In the genomic region with DNA sequence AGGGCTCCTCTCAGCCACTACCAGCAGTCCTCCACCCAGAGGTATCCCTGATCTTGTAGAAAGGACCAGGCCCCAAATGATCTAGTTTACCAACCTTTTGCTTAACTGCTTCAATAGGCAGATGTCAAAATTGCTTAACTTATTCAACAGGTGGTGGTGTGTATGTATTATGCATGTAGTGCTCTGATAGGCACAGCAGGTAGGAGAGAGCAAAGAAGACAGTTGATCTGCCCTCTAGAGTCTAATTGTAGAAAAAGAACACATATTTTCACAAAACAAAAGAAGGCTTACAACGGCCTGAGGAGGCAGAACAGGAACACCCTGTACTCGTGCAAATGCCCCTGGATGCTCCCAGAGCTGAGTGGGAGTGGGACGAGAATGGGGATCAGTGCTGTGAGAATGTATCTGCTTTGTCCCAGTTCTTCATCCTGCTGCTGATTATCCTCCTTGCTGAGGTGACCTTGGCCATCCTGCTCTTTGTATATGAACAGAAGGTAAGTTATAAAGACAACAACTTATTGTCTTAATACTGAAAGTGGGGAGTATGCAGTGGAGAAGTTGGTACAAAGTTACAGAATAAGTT, we compare ENCODE assay signal across 22 cellular contexts. TPM values are rescaled to one million over a fixed set of nuclear protein-coding genes. Genes with fewer than 3 reads are reported as not detected.
DNase-seq lines count a peak whose midpoint lies in the region; ATAC-seq and TF ChIP-seq lines count a peak whose summit lies in the region.
"Had no signal": no experiment of that assay in that cellular context is flagged by ENCODE, and none has a peak within 500 bp of the region (broad histone marks: within the 10 kb centered on the region; RNA-seq: fewer than 3 reads in every experiment).

No MANE protein-coding gene starts in this region.

- peak overlapping the region; percentile 85 for H3K27ac Mint-ChIP-seq in activated T-cell treated with anti-CD3 and anti-CD28 coated beads, Interleukin-2, amount 50 U/mL, for 72 hours
- H3K27ac Mint-ChIP-seq in activated T-helper 2 cell treated with anti-CD3 and anti-CD28 coated beads, Interferon-gamma antibody, Interleukin-2, Interleukin-4, amounts not matched to agents 10 μg/mL and 5 μg/mL and 100 μg/mL, durations not matched to agents 14 hours and 24 hours and 36 hours, result peak overlapping the region; percentile 5
- H3K27ac Mint-ChIP-seq in stimulated activated memory B cell treated with anti-CD40 and anti-IgM and Interleukin-4, amounts not matched to agents 10 μg/mL and 1 μg/mL and 100 μg/mL, for 72 hours, result peak overlapping the region; percentile 66
- H3K27ac Mint-ChIP-seq: dendritic cell treated with granulocyte-macrophage colony-stimulating factor and Interleukin-4, amounts not matched to agents 40 ng/mL and 50 ng/mL, for 4 days; GM23338 had no signal

- H3K4me1 Mint-ChIP-seq in activated T-cell treated with anti-CD3 and anti-CD28 coated beads, Interleukin-2, amount 50 U/mL, for 72 hours (ENCODE audit: low read depth), result peaks cover 92% of the 10 kb centered on the region
- H3K4me1 Mint-ChIP-seq in activated T-helper 2 cell treated with anti-CD3 and anti-CD28 coated beads, Interferon-gamma antibody, Interleukin-2, Interleukin-4, amounts not matched to agents 10 μg/mL and 5 μg/mL and 100 μg/mL, durations not matched to agents 14 hours and 24 hours and 36 hours (ENCODE audit: low read depth), result peaks cover 84% of the 10 kb centered on the region
- H3K4me1 Mint-ChIP-seq in stimulated activated memory B cell treated with anti-CD40 and anti-IgM and Interleukin-4, amounts not matched to agents 10 μg/mL and 1 μg/mL and 100 μg/mL, for 72 hours, result peaks cover 89% of the 10 kb centered on the region
- H3K4me1 Mint-ChIP-seq: GM23338 had no signal

- POLR2A ChIA-PET in HEK293 (lab: Yijun Ruan, JAX), result no interaction called here

- CTCF ChIA-PET in HEK293 (lab: Yijun Ruan, JAX), result no interaction called here

- no peaks in the 10 kb centered on the region for H3K9me3 Mint-ChIP-seq in activated T-cell treated with anti-CD3 and anti-CD28 coated beads, Interleukin-2, amount 50 U/mL, for 72 hours
- no peaks in the 10 kb centered on the region for H3K9me3 Mint-ChIP-seq in activated T-helper 2 cell treated with anti-CD3 and anti-CD28 coated beads, Interferon-gamma antibody, Interleukin-2, Interleukin-4, amounts not matched to agents 10 μg/mL and 5 μg/mL and 100 μg/mL, durations not matched to agents 14 hours and 24 hours and 36 hours
- no peaks in the 10 kb centered on the region for H3K9me3 Mint-ChIP-seq in stimulated activated memory B cell treated with anti-CD40 and anti-IgM and Interleukin-4, amounts not matched to agents 10 μg/mL and 1 μg/mL and 100 μg/mL, for 72 hours
- H3K9me3 Mint-ChIP-seq: dendritic cell treated with granulocyte-macrophage colony-stimulating factor and Interleukin-4, amounts not matched to agents 40 ng/mL and 50 ng/mL, for 4 days; GM23338 had no signal

- TF ChIP-seq CTCF in HEK293 (tag by site-specific recombination; IDR thresholded peaks at IDR 0.05), result no peak
- no peak for TF ChIP-seq CTCF in coronary artery (IDR thresholded peaks at IDR 0.05)

- no peak overlapping the region for H3K4me3 ChIP-seq in HEK293 (ENCODE audit: low read depth, low read length)
- H3K4me3 ChIP-seq in coronary artery, result no peak overlapping the region
- H3K4me3 ChIP-seq: GM23338, heart left ventricle, MG63, Peyer's patch had no signal

- peak in 1 of 2 donors; percentile 38 for ATAC-seq in activated T-cell treated with anti-CD3 and anti-CD28 coated beads, Interleukin-2, amount 50 U/mL, for 72 hours (replicated peaks in 1 of 2)
- ATAC-seq in stimulated activated memory B cell treated with anti-CD40 and anti-IgM and Interleukin-4, amounts not matched to agents 10 μg/mL and 1 μg/mL and 100 μg/mL, for 72 hours, result no peak
- ATAC-seq in HG03139 (IDR thresholded peaks at IDR 0.05; ENCODE audit: unreplicated experiment), result no peak
- ATAC-seq: activated CD4-positive, CD25-positive, alpha-beta regulatory T cell treated with anti-CD3 and anti-CD28 coated beads, Interleukin-2, amount 50 U/mL, for 24 hours; esophagus mucosa; GM23338; heart left ventricle had no signal

- H3K36me3 ChIP-seq in HEK293 (ENCODE audit: control insufficient read depth in 2 of 2, insufficient read depth in 1 of 2, low read length in 2 of 2), result no peaks in the 10 kb centered on the region
- H3K36me3 ChIP-seq: MG63, Peyer's patch had no signal

- H3K4me1 ChIP-seq in HEK293 (ENCODE audit: control insufficient read depth, insufficient read depth, low read length), result no peaks in the 10 kb centered on the region

- no peaks in the 10 kb centered on the region for H3K9me3 ChIP-seq in HEK293 (ENCODE audit: control insufficient read depth, insufficient read depth, low read depth, low read length)
- H3K9me3 ChIP-seq: heart left ventricle, MG63, Peyer's patch had no signal

- H3K27me3 Mint-ChIP-seq in activated T-cell treated with anti-CD3 and anti-CD28 coated beads, Interleukin-2, amount 50 U/mL, for 72 hours (ENCODE audit: low read depth), result no peaks in the 10 kb centered on the region
- no peaks in the 10 kb centered on the region for H3K27me3 Mint-ChIP-seq in activated T-helper 2 cell treated with anti-CD3 and anti-CD28 coated beads, Interferon-gamma antibody, Interleukin-2, Interleukin-4, amounts not matched to agents 10 μg/mL and 5 μg/mL and 100 μg/mL, durations not matched to agents 14 hours and 24 hours and 36 hours (ENCODE audit: low read depth)
- no peaks in the 10 kb centered on the region for H3K27me3 Mint-ChIP-seq in stimulated activated memory B cell treated with anti-CD40 and anti-IgM and Interleukin-4, amounts not matched to agents 10 μg/mL and 1 μg/mL and 100 μg/mL, for 72 hours
- H3K27me3 Mint-ChIP-seq: dendritic cell treated with granulocyte-macrophage colony-stimulating factor and Interleukin-4, amounts not matched to agents 40 ng/mL and 50 ng/mL, for 4 days had no signal

- no peak for DNase-seq in activated T-cell treated with anti-CD3 and anti-CD28 coated beads, Interleukin-2, amount 50 U/mL, for 72 hours
- no peak for DNase-seq in activated T-cell treated with anti-CD3 and anti-CD28 coated beads for 4 hours
- no peak for DNase-seq in activated T-helper 2 cell treated with anti-CD3 and anti-CD28 coated beads, Interferon-gamma antibody, Interleukin-2, Interleukin-4, amounts not matched to agents 10 μg/mL and 5 μg/mL and 100 μg/mL, durations not matched to agents 14 hours and 24 hours and 36 hours (ENCODE audit: low spot score)
- DNase-seq in globus pallidus (ENCODE audit: low spot score), result no peak
- DNase-seq in coronary artery (ENCODE audit: low spot score), result no peak
- DNase-seq: DMS79 treated with DMSO at 0.1 percent for 48 hours; heart left ventricle; islet precursor cell; mesenchymal stem cell; MG63; NCI-H2029 treated with DMSO at 0.1 percent for 48 hours; NCI-H524 treated with DMSO at 0.1 percent for 48 hours; Peyer's patch; retina; stimulated activated CD4-positive, alpha-beta T cell treated with anti-CD3 and anti-CD28 coated beads, Interleukin-15, amount 100 ng/mL, for 24 hours had no signal

- peaks cover 34 to 67% of the 10 kb centered on the region in 2 donors for H3K36me3 Mint-ChIP-seq in activated T-cell treated with anti-CD3 and anti-CD28 coated beads, Interleukin-2, amount 50 U/mL, for 72 hours (ENCODE audit: insufficient read depth in 2 of 2)
- peaks cover 91% of the 10 kb centered on the region for H3K36me3 Mint-ChIP-seq in activated T-helper 2 cell treated with anti-CD3 and anti-CD28 coated beads, Interferon-gamma antibody, Interleukin-2, Interleukin-4, amounts not matched to agents 10 μg/mL and 5 μg/mL and 100 μg/mL, durations not matched to agents 14 hours and 24 hours and 36 hours (ENCODE audit: low read depth)
- H3K36me3 Mint-ChIP-seq in stimulated activated memory B cell treated with anti-CD40 and anti-IgM and Interleukin-4, amounts not matched to agents 10 μg/mL and 1 μg/mL and 100 μg/mL, for 72 hours, result peaks cover 74% of the 10 kb centered on the region

- intact Hi-C loops in activated T-helper 2 cell treated with anti-CD3 and anti-CD28 coated beads, Interferon-gamma antibody, Interleukin-2, Interleukin-4, amounts not matched to agents 10 μg/mL and 5 μg/mL and 100 μg/mL, durations not matched to agents 14 hours and 24 hours and 36 hours (cut with micrococcal nuclease), result no loop called here

- peak overlapping the region in 1 of 2 donors; percentile 7 for H3K4me3 Mint-ChIP-seq in activated T-cell treated with anti-CD3 and anti-CD28 coated beads, Interleukin-2, amount 50 U/mL, for 72 hours
- H3K4me3 Mint-ChIP-seq in activated T-helper 2 cell treated with anti-CD3 and anti-CD28 coated beads, Interferon-gamma antibody, Interleukin-2, Interleukin-4, amounts not matched to agents 10 μg/mL and 5 μg/mL and 100 μg/mL, durations not matched to agents 14 hours and 24 hours and 36 hours (ENCODE audit: low read depth), result no peak overlapping the region
- H3K4me3 Mint-ChIP-seq in stimulated activated memory B cell treated with anti-CD40 and anti-IgM and Interleukin-4, amounts not matched to agents 10 μg/mL and 1 μg/mL and 100 μg/mL, for 72 hours, result no peak overlapping the region
- H3K4me3 Mint-ChIP-seq: dendritic cell treated with granulocyte-macrophage colony-stimulating factor and Interleukin-4, amounts not matched to agents 40 ng/mL and 50 ng/mL, for 4 days; GM23338 had no signal

- H3K27ac ChIP-seq in HEK293 (ENCODE audit: extremely low read depth, low read depth, low read length), result no peak overlapping the region
- H3K27ac ChIP-seq in coronary artery, result no peak overlapping the region
- H3K27ac ChIP-seq: heart left ventricle, Peyer's patch had no signal

TF ChIP-seq in HEK293, 187 proteins besides CTCF, POLR2A, EP300 and RAD21:
- TF ChIP-seq SCRT2 (tag by site-specific recombination; IDR thresholded peaks at IDR 0.05), result peak; percentile 93
- TF ChIP-seq ZNF184 (tag by site-specific recombination; IDR thresholded peaks at IDR 0.05), result no peak
- no peak for TF ChIP-seq ZNF175 (tag by site-specific recombination; IDR thresholded peaks at IDR 0.05)
- no peak for TF ChIP-seq ZNF658 (tag by site-specific recombination; IDR thresholded peaks at IDR 0.05)
- TF ChIP-seq ZNF433 (tag by site-specific recombination; IDR thresholded peaks at IDR 0.05; ENCODE audit: low read depth), result no peak
- TF ChIP-seq ZNF23 (tag by site-specific recombination; IDR thresholded peaks at IDR 0.05; ENCODE audit: borderline replicate concordance), result no peak

RNA-seq across cellular contexts. Expression of gene CD53, which starts 21.1 kb away (rescaled TPM):
- total RNA-seq in activated T-cell treated with anti-CD3 and anti-CD28 coated beads, Interleukin-2, amount 50 U/mL, for 72 hours, result 100 to 1,000 TPM; 170 to 249 TPM
- 161 and 165 TPM in 2 replicates for total RNA-seq in activated T-helper 2 cell treated with anti-CD3 and anti-CD28 coated beads, Interferon-gamma antibody, Interleukin-2, Interleukin-4, amounts not matched to agents 10 μg/mL and 5 μg/mL and 100 μg/mL, durations not matched to agents 14 hours and 24 hours and 36 hours

Comparison
In these comparisons a context has a peak if more than half of its experiments do, and no peak if none do; other contexts are left out.
1. H3K27ac Mint-ChIP-seq: peak in every context shown above with its lines; median percentile 85 in activated T-cell treated with anti-CD3 and anti-CD28 coated beads, Interleukin-2, amount 50 U/mL, for 72 hours; 66 in stimulated activated memory B cell treated with anti-CD40 and anti-IgM and Interleukin-4, amounts not matched to agents 10 μg/mL and 1 μg/mL and 100 μg/mL, for 72 hours; 5 in activated T-helper 2 cell treated with anti-CD3 and anti-CD28 coated beads, Interferon-gamma antibody, Interleukin-2, Interleukin-4, amounts not matched to agents 10 μg/mL and 5 μg/mL and 100 μg/mL, durations not matched to agents 14 hours and 24 hours and 36 hours.